In the genomic region with DNA sequence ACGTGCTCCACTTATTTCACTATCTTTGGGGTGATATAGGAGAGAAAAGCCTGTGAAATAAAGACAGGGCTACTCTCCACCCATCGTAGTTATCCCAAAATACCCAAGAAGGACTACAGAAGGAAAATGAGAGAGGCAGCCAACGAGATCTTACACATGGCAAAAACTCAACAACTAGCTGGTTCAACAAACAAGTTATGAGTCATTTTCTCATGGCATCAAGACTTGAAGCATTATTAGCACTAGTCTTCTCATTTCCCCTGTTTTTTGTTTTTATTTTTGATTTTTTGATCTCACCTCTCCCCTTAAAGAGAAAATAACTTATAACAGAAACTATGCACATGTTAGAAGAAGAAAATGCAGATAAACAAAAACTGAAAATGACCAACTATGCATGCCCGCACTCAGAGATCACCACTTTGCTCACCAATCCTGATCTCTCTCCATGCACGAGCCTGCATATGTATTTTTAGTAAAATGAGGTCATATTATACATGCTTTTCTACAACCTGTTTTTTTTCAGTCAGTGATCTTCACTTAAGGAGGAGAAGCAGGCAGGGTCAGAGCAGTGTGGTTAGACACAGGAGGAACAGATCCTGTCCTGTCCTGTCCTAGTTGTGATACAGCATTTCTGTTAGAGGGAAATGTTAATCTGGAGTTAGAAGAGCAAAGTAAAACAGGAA, we compare ENCODE assay signal across 1 cellular context.
TF ChIP-seq lines count a peak whose summit lies in the region.

No MANE protein-coding gene starts in this region.

TF ChIP-seq in SK-N-SH, 30 proteins besides CTCF, POLR2A, EP300 and RAD21 (continued from another document):
- TF ChIP-seq, protein P1, sequence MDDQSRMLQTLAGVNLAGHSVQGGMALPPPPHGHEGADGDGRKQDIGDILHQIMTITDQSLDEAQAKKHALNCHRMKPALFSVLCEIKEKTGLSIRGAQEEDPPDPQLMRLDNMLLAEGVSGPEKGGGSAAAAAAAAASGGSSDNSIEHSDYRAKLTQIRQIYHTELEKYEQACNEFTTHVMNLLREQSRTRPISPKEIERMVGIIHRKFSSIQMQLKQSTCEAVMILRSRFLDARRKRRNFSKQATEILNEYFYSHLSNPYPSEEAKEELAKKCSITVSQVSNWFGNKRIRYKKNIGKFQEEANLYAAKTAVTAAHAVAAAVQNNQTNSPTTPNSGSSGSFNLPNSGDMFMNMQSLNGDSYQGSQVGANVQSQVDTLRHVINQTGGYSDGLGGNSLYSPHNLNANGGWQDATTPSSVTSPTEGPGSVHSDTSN (IDR thresholded peaks at IDR 0.05), result no peak
- TF ChIP-seq TEAD4 (IDR thresholded peaks at IDR 0.05; ENCODE audit: borderline replicate concordance, insufficient read depth) (no peak), MEF2A (IDR thresholded peaks at IDR 0.05; ENCODE audit: borderline replicate concordance, low read depth) (no peak)
TF ChIP-seq in SK-N-SH: peak in this region for 1.
